ENCODE assay signal across 1 cellular context in genomic region chr1:74748962-74749361, GRCh38.
TF ChIP-seq lines count a peak whose summit lies in the region.

No MANE protein-coding gene starts in this region.

TF ChIP-seq in GM23338, 12 proteins besides CTCF, POLR2A, EP300 and RAD21 (continued from another document):
- TF ChIP-seq ZNF462 (CRISPR knock-in tag; IDR thresholded peaks at IDR 0.05) (no peak), JUNB (IDR thresholded peaks at IDR 0.05; ENCODE audit: unreplicated experiment) (no peak), EZH2phosphoT487 (IDR thresholded peaks at IDR 0.05; ENCODE audit: unreplicated experiment) (no peak)
